25 cellular contexts compared by ENCODE assay signal in the genomic region with DNA sequence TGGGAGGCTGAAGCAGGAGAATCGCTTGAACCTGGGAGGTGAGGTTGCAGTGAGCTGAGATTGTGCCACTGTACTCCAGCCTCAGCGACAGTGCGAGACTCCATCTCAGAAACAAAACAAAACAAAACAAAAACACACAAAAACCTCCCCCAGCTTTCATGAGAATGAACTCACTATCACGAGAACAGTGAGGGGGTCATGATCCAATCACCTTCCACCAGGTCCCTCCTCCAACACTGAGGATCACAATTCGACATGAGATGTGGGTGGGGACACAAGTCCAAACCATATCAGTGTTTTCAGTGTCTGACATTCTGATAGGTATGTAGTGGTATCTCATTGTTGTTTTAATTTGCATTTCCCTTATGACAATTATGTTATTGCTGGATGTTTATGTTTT.
"Had no signal": no experiment of that assay in that cellular context is flagged by ENCODE, and none has a peak within 500 bp of the region (broad histone marks: within the 10 kb centered on the region; RNA-seq: fewer than 3 reads in every experiment).

No MANE protein-coding gene starts in this region.

- H3K9me3 ChIP-seq: esophagus squamous epithelium, gastrocnemius medialis, heart right ventricle, left lung, lower lobe of right lung, mucosa of descending colon had no signal

- H3K36me3 ChIP-seq: esophagus squamous epithelium, gastrocnemius medialis, heart right ventricle, left lung, lower lobe of right lung had no signal

- FAIRE-seq: endometrium, islet of Langerhans, keratinocyte had no signal

- H3K27ac ChIP-seq: epithelial cell of prostate, esophagus squamous epithelium, gastrocnemius medialis, heart right ventricle, left lung, lower lobe of right lung had no signal

- H3K4me3 ChIP-seq: esophagus squamous epithelium, gastrocnemius medialis, heart right ventricle, left lung, lower lobe of right lung, mucosa of descending colon had no signal

- ATAC-seq: effector memory CD8-positive, alpha-beta T cell; esophagus mucosa; gastrocnemius medialis; heart right ventricle; left cardiac atrium; left lung; left ventricle myocardium superior; lower lobe of right lung; mucosa of descending colon; naive thymus-derived CD4-positive, alpha-beta T cell; natural killer cell had no signal

- DNase-seq: cortex of kidney; effector CD8-positive, alpha-beta T cell; effector memory CD8-positive, alpha-beta T cell; endodermal cell; esophagus squamous epithelium; foreskin fibroblast; foreskin melanocyte; gastrocnemius medialis; glutamatergic neuron; head of caudate nucleus; heart right ventricle; hippocampal formation; left cardiac atrium; left lung; left ventricle myocardium superior; lower lobe of right lung; mesenchymal stem cell; mucosa of descending colon; naive thymus-derived CD4-positive, alpha-beta T cell; natural killer cell had no signal

- H3K27me3 ChIP-seq: esophagus squamous epithelium, gastrocnemius medialis, heart right ventricle, left lung had no signal
